ENCODE assay signal across 7 cellular contexts in genomic region chr10:133379152-133379800, GRCh38. TPM values are rescaled to one million over a fixed set of nuclear protein-coding genes. Genes with fewer than 3 reads are reported as not detected.
DNase-seq lines count a peak whose midpoint lies in the region; ATAC-seq and TF ChIP-seq lines count a peak whose summit lies in the region.

PAOX (plus strand) TSS chr10:133379262; CDS start chr10:133379317, 55 bp downstream.

- H3K4me1 Mint-ChIP-seq in activated T-helper 17 cell treated with anti-CD3 and anti-CD28 coated beads, Interleukin-2, amount 50 U/mL, for 72 hours, result no peaks in the 10 kb centered on the region
- peaks cover 0 to 4% of the 10 kb centered on the region in 2 donors for H3K4me1 Mint-ChIP-seq in natural killer cell treated with Interleukin-12 subunit alpha and Interleukin-12 subunit beta and Interleukin-15 and Interleukin-18, amount 100 ng/mL, for 72 hours (ENCODE audit: low read depth in 2 of 2)

- CTCF ChIA-PET in HCT116 (lab: Charles Lee), result no interaction called here

- peak within 1 kb of the TSS; percentile 61 for H3K4me3 Mint-ChIP-seq in activated T-helper 17 cell treated with anti-CD3 and anti-CD28 coated beads, Interleukin-2, amount 50 U/mL, for 72 hours
- peak within 1 kb of the TSS; percentile 72 for H3K4me3 Mint-ChIP-seq in natural killer cell treated with Interleukin-12 subunit alpha and Interleukin-12 subunit beta and Interleukin-15 and Interleukin-18, amount 100 ng/mL, for 72 hours

- H3K9me3 ChIP-seq in HCT116 (ENCODE audit: control insufficient read depth in 1 of 2, insufficient read depth in 1 of 2, low read depth in 1 of 2, low read length in 2 of 2), result no peaks in the 10 kb centered on the region
- no peaks in the 10 kb centered on the region for H3K9me3 ChIP-seq in upper lobe of right lung

- no peaks in the 10 kb centered on the region for H3K9me3 Mint-ChIP-seq in activated T-helper 17 cell treated with anti-CD3 and anti-CD28 coated beads, Interleukin-2, amount 50 U/mL, for 72 hours
- H3K9me3 Mint-ChIP-seq in natural killer cell treated with Interleukin-12 subunit alpha and Interleukin-12 subunit beta and Interleukin-15 and Interleukin-18, amount 100 ng/mL, for 72 hours, result no peaks in the 10 kb centered on the region

- intact Hi-C loops in HCT116 (cut with micrococcal nuclease) (no loop called here), upper lobe of right lung (cut with DNase I) (no loop called here)

- POLR2A ChIA-PET in HCT116 (lab: Charles Lee), result no interaction called here

- H3K27me3 Mint-ChIP-seq in activated T-helper 17 cell treated with anti-CD3 and anti-CD28 coated beads, Interleukin-2, amount 50 U/mL, for 72 hours, result no peaks in the 10 kb centered on the region
- H3K27me3 Mint-ChIP-seq in natural killer cell treated with Interleukin-12 subunit alpha and Interleukin-12 subunit beta and Interleukin-15 and Interleukin-18, amount 100 ng/mL, for 72 hours, result no peaks in the 10 kb centered on the region

- no peaks in the 10 kb centered on the region for H3K36me3 Mint-ChIP-seq in activated T-helper 17 cell treated with anti-CD3 and anti-CD28 coated beads, Interleukin-2, amount 50 U/mL, for 72 hours (ENCODE audit: low read depth)
- no peaks in the 10 kb centered on the region for H3K36me3 Mint-ChIP-seq in natural killer cell treated with Interleukin-12 subunit alpha and Interleukin-12 subunit beta and Interleukin-15 and Interleukin-18, amount 100 ng/mL, for 72 hours

- H3K4me3 ChIP-seq in HCT116 (replicated peaks in 1 of 2; ENCODE audit: low read depth in 1 of 2, low read length in 2 of 2) (peak within 1 kb of the TSS; percentile 43 to 55), fibroblast of pulmonary artery (replicated peaks; ENCODE audit: low read depth, low read length) (peak within 1 kb of the TSS; percentile 67), upper lobe of right lung (peak within 1 kb of the TSS; percentile 81)

- DNase-seq in HCT116 (ENCODE audit: low read depth, low spot score) (no peak), NCI-H510A (lab: John Stamatoyannopoulos, UW) (peak; percentile 44), fibroblast of pulmonary artery (ENCODE audit: low read depth) (peak; percentile 67), upper lobe of right lung (peak; percentile 89)
- DNase-seq in natural killer cell treated with Interleukin-12 subunit alpha and Interleukin-12 subunit beta and Interleukin-15 and Interleukin-18, amount 100 ng/mL, for 72 hours (ENCODE audit: low spot score), result peak; percentile 76

- TF ChIP-seq CTCF in HCT116 (IDR thresholded peaks at IDR 0.05 in 2 of 3, conservative IDR thresholded peaks at IDR 0.05 in 1 of 3; ENCODE audit: borderline replicate concordance in 1 of 3, insufficient read depth in 1 of 3, low read depth in 2 of 3, low read length in 2 of 3), result no peak
- TF ChIP-seq CTCF in fibroblast of pulmonary artery (IDR thresholded peaks at IDR 0.05; ENCODE audit: low read length, missing control alignments), result no peak
- TF ChIP-seq CTCF in upper lobe of right lung (IDR thresholded peaks at IDR 0.05), result no peak

- RAD21 ChIA-PET in HCT116 (lab: Charles Lee; ENCODE audit: low non-redundant PET in 1 of 2, low total read pairs in 2 of 2, uncharacterized antibody in 2 of 2, unreplicated experiment in 2 of 2), result no interaction called here

- BruUV-seq in HCT116 (replicated peaks; lab: Mats Ljungman, UMichigan), result no TSS peak

- H4K20me1 ChIP-seq in HCT116 (ENCODE audit: insufficient read depth), result no peaks in the 10 kb centered on the region

- H3K27me3 ChIP-seq in HCT116 (ENCODE audit: insufficient read depth, low read length) (no peaks in the 10 kb centered on the region), upper lobe of right lung (no peaks in the 10 kb centered on the region)

- H3K9me2 ChIP-seq in HCT116 (ENCODE audit: insufficient read depth), result no peaks in the 10 kb centered on the region

- ATAC-seq in GM18498 (IDR thresholded peaks at IDR 0.05; ENCODE audit: unreplicated experiment), result peak; percentile 65
- peak; percentile 75 for ATAC-seq in HCT116
- peak; percentile 88 for ATAC-seq in activated T-helper 17 cell treated with anti-CD3 and anti-CD28 coated beads, Interleukin-2, amount 50 U/mL, for 72 hours (replicated peaks)
- ATAC-seq in natural killer cell treated with Interleukin-12 subunit alpha and Interleukin-12 subunit beta and Interleukin-15 and Interleukin-18, amount 100 ng/mL, for 72 hours, result peak; percentile 74 to 81
- peak; percentile 77 for ATAC-seq in upper lobe of right lung

- no peak within 1 kb of the TSS for H3K27ac Mint-ChIP-seq in activated T-helper 17 cell treated with anti-CD3 and anti-CD28 coated beads, Interleukin-2, amount 50 U/mL, for 72 hours
- no peak within 1 kb of the TSS for H3K27ac Mint-ChIP-seq in natural killer cell treated with Interleukin-12 subunit alpha and Interleukin-12 subunit beta and Interleukin-15 and Interleukin-18, amount 100 ng/mL, for 72 hours

- peak within 1 kb of the TSS; percentile 80 for H3K4me2 ChIP-seq in HCT116 (ENCODE audit: low read length)

- H3K36me3 ChIP-seq in HCT116 (ENCODE audit: control insufficient read depth in 1 of 2, insufficient read depth in 2 of 2, low read length in 2 of 2) (no peaks in the 10 kb centered on the region), upper lobe of right lung (no peaks in the 10 kb centered on the region)

- H3K27ac ChIP-seq in HCT116 (ENCODE audit: low read depth, low read length), result peak within 1 kb of the TSS; percentile 42; the same call in 1 of the 2 replicates
- peak within 1 kb of the TSS; percentile 82 for H3K27ac ChIP-seq in upper lobe of right lung

- no peak for TF ChIP-seq RAD21 in HCT116 (IDR thresholded peaks at IDR 0.05; ENCODE audit: low read depth)

- H3K9ac ChIP-seq in HCT116 (ENCODE audit: low read length), result peak within 1 kb of the TSS; percentile 35

- no peak for TF ChIP-seq POLR2A in HCT116 (IDR thresholded peaks at IDR 0.05; ENCODE audit: borderline replicate concordance, extremely low read depth, insufficient read depth, insufficient read length)

- no peaks in the 10 kb centered on the region for H3K79me2 ChIP-seq in HCT116 (ENCODE audit: insufficient read depth, low read length)

- no peak within 1 kb of the TSS for H2AFZ ChIP-seq in HCT116 (ENCODE audit: low read depth, low read length, poor library complexity, severe bottlenecking)

- H3K4me1 ChIP-seq in HCT116 (ENCODE audit: control insufficient read depth in 1 of 2, insufficient read depth in 2 of 2, low read length in 2 of 2) (peaks cover 0 to 6% of the 10 kb centered on the region in 2 experiments; a peak in 1 of 4 replicates), upper lobe of right lung (peaks cover 11% of the 10 kb centered on the region)

TF ChIP-seq in HCT116, 20 proteins besides CTCF, POLR2A, EP300 and RAD21:
- TF ChIP-seq POLR2AphosphoS5 (IDR thresholded peaks at IDR 0.05; ENCODE audit: low read depth, low read length), result peak; percentile 71
- TF ChIP-seq SIN3A (IDR thresholded peaks at IDR 0.05; ENCODE audit: low read depth), result 0 out of 2 replicates have a peak, but pooled peaks have one; percentile 31
- TF ChIP-seq YY1 (IDR thresholded peaks at IDR 0.05; ENCODE audit: extremely low read depth, insufficient replicate concordance, low read depth, low read length), result no peak
- no peak for TF ChIP-seq ELF1 (IDR thresholded peaks at IDR 0.05; ENCODE audit: borderline replicate concordance, low read depth)
- TF ChIP-seq SRF (IDR thresholded peaks at IDR 0.05; ENCODE audit: low read depth), result no peak

RNA-seq across cellular contexts. Expression of gene PAOX, which starts in this region (rescaled TPM):
- total RNA-seq in HCT116 (2021; ENCODE audit: unreplicated experiment), result 3.5 TPM
- 3.0 and 3.1 TPM in 2 replicates for polyA plus RNA-seq in HCT116 (2012)
- 1 to 10 TPM; 3.0 to 9.2 TPM for total RNA-seq in activated T-helper 17 cell treated with anti-CD3 and anti-CD28 coated beads, Interleukin-2, amount 50 U/mL, for 72 hours
- 1 to 10 TPM; 2.0 to 2.1 TPM for total RNA-seq in natural killer cell treated with Interleukin-12 subunit alpha and Interleukin-12 subunit beta and Interleukin-15 and Interleukin-18, amount 100 ng/mL, for 72 hours
- total RNA-seq in upper lobe of right lung, result 6.0 TPM
